In the genomic region with DNA sequence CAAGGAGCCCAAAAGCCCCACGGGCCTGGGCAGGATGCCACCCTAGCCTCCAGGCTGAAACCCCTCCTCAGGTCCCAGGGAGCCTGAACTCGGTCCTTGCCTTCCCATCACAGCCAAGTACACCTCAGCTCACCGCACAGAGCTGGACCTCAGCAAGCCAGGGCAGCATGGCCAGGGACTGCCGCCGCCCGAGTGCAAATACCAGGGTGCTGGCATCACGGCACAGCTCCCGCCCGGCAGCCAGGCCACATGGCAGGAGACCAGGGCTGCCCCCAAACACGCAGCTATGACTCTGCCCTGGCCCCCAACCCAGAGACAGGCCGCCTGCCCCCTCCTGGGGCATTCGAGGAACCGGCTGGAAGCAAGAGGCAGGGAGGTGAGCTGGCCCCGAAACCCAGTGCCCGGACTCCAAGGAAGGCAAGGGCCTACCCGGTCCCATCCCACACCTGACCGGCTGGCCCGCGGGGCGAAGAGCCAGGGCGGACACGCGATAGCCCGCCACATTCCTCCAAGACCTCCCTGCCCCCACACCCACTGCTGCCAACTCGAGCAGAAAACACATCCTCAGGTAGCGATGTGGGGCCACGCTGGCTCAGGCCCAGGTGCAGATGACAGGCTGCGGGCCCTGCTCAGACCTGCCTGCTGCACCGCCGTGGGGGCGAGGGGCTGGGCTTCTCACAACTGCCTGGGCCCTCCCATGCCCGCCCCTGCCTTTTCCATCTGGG, we compare ENCODE assay signal across 12 cellular contexts. TPM values are rescaled to one million over a fixed set of nuclear protein-coding genes. Genes with fewer than 3 reads are reported as not detected.
A peak's percentile ranks its signal among the peaks of the same experiment; 100 is the strongest.
DNase-seq lines count a peak whose midpoint lies in the region; ATAC-seq and TF ChIP-seq lines count a peak whose summit lies in the region.
"Had no signal": no experiment of that assay in that cellular context is flagged by ENCODE, and none has a peak within 500 bp of the region (broad histone marks: within the 10 kb centered on the region; RNA-seq: fewer than 3 reads in every experiment).

No MANE protein-coding gene starts in this region.

- peak overlapping the region in 5 of 11 experiments; percentile 31 to 82 (median 72); a peak in 11 of 22 replicates for H3K27ac ChIP-seq in BLaER1 treated with 17β-estradiol and CSF1 and Interleukin-3, amounts not matched to agents 10 nM and 100 nM

- H3K9ac ChIP-seq in BLaER1 treated with 17β-estradiol and CSF1 and Interleukin-3, amounts not matched to agents 10 nM and 100 nM: peak overlapping the region in 5 of 11 experiments; percentile 55 to 82 (median 78); a peak in 9 of 22 replicates

- no peak for DNase-seq in LNCaP clone FGC (ENCODE audit: low read depth)
- no peak for DNase-seq in activated T-helper 1 cell treated with anti-CD3 and anti-CD28 coated beads, Interleukin-12 subunit alpha, Interleukin-12 subunit beta, Interleukin-2, Interleukin-4 antibody, amounts not matched to agents 30 ng/mL and 10 ng/mL and 1 ng/mL, durations not matched to agents 14 hours and 24 hours and 36 hours (ENCODE audit: low spot score)
- peak; percentile 12 for DNase-seq in kidney tubule cell (ENCODE audit: low spot score)
- DNase-seq in erythroblast (lab: John Stamatoyannopoulos, UW): no peak
- DNase-seq: activated CD4-positive, alpha-beta T cell treated with anti-CD3 and anti-CD28 coated beads, Interleukin-2, amount 50 U/mL, for 4 hours; BE2C; islet precursor cell had no signal

- H3K4me1 Mint-ChIP-seq in activated T-helper 1 cell treated with anti-CD3 and anti-CD28 coated beads, Interleukin-12 subunit alpha, Interleukin-12 subunit beta, Interleukin-2, Interleukin-4 antibody, amounts not matched to agents 30 ng/mL and 10 ng/mL and 1 ng/mL, durations not matched to agents 14 hours and 24 hours and 36 hours (ENCODE audit: low read depth): peaks cover 6% of the 10 kb centered on the region

- no peaks in the 10 kb centered on the region for H3K36me3 Mint-ChIP-seq in activated T-helper 1 cell treated with anti-CD3 and anti-CD28 coated beads, Interleukin-12 subunit alpha, Interleukin-12 subunit beta, Interleukin-2, Interleukin-4 antibody, amounts not matched to agents 30 ng/mL and 10 ng/mL and 1 ng/mL, durations not matched to agents 14 hours and 24 hours and 36 hours (ENCODE audit: low read depth)

- TF ChIP-seq POLR2A in erythroblast (IDR thresholded peaks at IDR 0.05; ENCODE audit: low read length): no peak

- no peaks in the 10 kb centered on the region for H3K9me3 Mint-ChIP-seq in activated T-helper 1 cell treated with anti-CD3 and anti-CD28 coated beads, Interleukin-12 subunit alpha, Interleukin-12 subunit beta, Interleukin-2, Interleukin-4 antibody, amounts not matched to agents 30 ng/mL and 10 ng/mL and 1 ng/mL, durations not matched to agents 14 hours and 24 hours and 36 hours

- intact Hi-C loops in activated T-helper 1 cell treated with anti-CD3 and anti-CD28 coated beads, Interleukin-12 subunit alpha, Interleukin-12 subunit beta, Interleukin-2, Interleukin-4 antibody, amounts not matched to agents 30 ng/mL and 10 ng/mL and 1 ng/mL, durations not matched to agents 14 hours and 24 hours and 36 hours (cut with micrococcal nuclease): loop anchor here (5.0 kb wide), 1 partner anchor 74 kb away; no protein-coding TSS in a partner anchor

- H3K9me3 ChIP-seq in BLaER1 treated with 17β-estradiol and CSF1 and Interleukin-3, amounts not matched to agents 10 nM and 100 nM (replicated peaks in 1 of 11): no peaks in the 10 kb centered on the region
- H3K9me3 ChIP-seq: BE2C, upper lobe of left lung had no signal

- no peak for TF ChIP-seq CTCF in LNCaP clone FGC (IDR thresholded peaks at IDR 0.05; ENCODE audit: control insufficient read depth, extremely low read depth, insufficient read depth)

- no peak for ATAC-seq in HG02610 (IDR thresholded peaks at IDR 0.05; ENCODE audit: unreplicated experiment)
- no peak for ATAC-seq in HG02885 (IDR thresholded peaks at IDR 0.05; ENCODE audit: poor library complexity, unreplicated experiment)
- no peak for ATAC-seq in HG03469 (IDR thresholded peaks at IDR 0.05; ENCODE audit: unreplicated experiment)

- no peak overlapping the region for H3K27ac Mint-ChIP-seq in activated T-helper 1 cell treated with anti-CD3 and anti-CD28 coated beads, Interleukin-12 subunit alpha, Interleukin-12 subunit beta, Interleukin-2, Interleukin-4 antibody, amounts not matched to agents 30 ng/mL and 10 ng/mL and 1 ng/mL, durations not matched to agents 14 hours and 24 hours and 36 hours

- H3K27me3 Mint-ChIP-seq in activated T-helper 1 cell treated with anti-CD3 and anti-CD28 coated beads, Interleukin-12 subunit alpha, Interleukin-12 subunit beta, Interleukin-2, Interleukin-4 antibody, amounts not matched to agents 30 ng/mL and 10 ng/mL and 1 ng/mL, durations not matched to agents 14 hours and 24 hours and 36 hours (ENCODE audit: insufficient read depth): peaks cover 21% of the 10 kb centered on the region

- H3K4me3 ChIP-seq in BLaER1 treated with 17β-estradiol and CSF1 and Interleukin-3, amounts not matched to agents 10 nM and 100 nM: peak overlapping the region in 2 of 10 experiments; percentile 8 to 64; a peak in 4 of 20 replicates
- peak overlapping the region; percentile 62 for H3K4me3 ChIP-seq in LNCaP clone FGC (ENCODE audit: low read depth, low read length)
- H3K4me3 ChIP-seq: upper lobe of left lung had no signal

- peak overlapping the region; percentile 6 for H3K4me3 Mint-ChIP-seq in activated T-helper 1 cell treated with anti-CD3 and anti-CD28 coated beads, Interleukin-12 subunit alpha, Interleukin-12 subunit beta, Interleukin-2, Interleukin-4 antibody, amounts not matched to agents 30 ng/mL and 10 ng/mL and 1 ng/mL, durations not matched to agents 14 hours and 24 hours and 36 hours

- H3K4me1 ChIP-seq in BLaER1 treated with 17β-estradiol and CSF1 and Interleukin-3, amounts not matched to agents 10 nM and 100 nM: peaks cover 35 to 92% (median 91%) of the 10 kb centered on the region in 10 experiments
- H3K4me1 ChIP-seq: BE2C had no signal

- peak overlapping the region in 10 of 11 experiments; percentile 97 to 100 (median 100); a peak in 20 of 22 replicates for H3K4me2 ChIP-seq in BLaER1 treated with 17β-estradiol and CSF1 and Interleukin-3, amounts not matched to agents 10 nM and 100 nM

- H3K27me3 ChIP-seq in BLaER1 treated with 17β-estradiol and CSF1 and Interleukin-3, amounts not matched to agents 10 nM and 100 nM: peaks cover 0 to 29% (median 0%) of the 10 kb centered on the region in 11 experiments; a peak in 8 of 22 replicates

- peaks cover 42 to 92% (median 66%) of the 10 kb centered on the region in 11 experiments; a peak in 21 of 22 replicates for H4K20me1 ChIP-seq in BLaER1 treated with 17β-estradiol and CSF1 and Interleukin-3, amounts not matched to agents 10 nM and 100 nM

- no peaks in the 10 kb centered on the region for H3K36me3 ChIP-seq in BLaER1 treated with 17β-estradiol and CSF1 and Interleukin-3, amounts not matched to agents 10 nM and 100 nM
- H3K36me3 ChIP-seq: BE2C, upper lobe of left lung had no signal

RNA-seq across cellular contexts. Expression of a gene that starts 2.7 kb away (rescaled TPM):
- total RNA-seq in activated T-helper 1 cell treated with anti-CD3 and anti-CD28 coated beads, Interleukin-12 subunit alpha, Interleukin-12 subunit beta, Interleukin-2, Interleukin-4 antibody, amounts not matched to agents 30 ng/mL and 10 ng/mL and 1 ng/mL, durations not matched to agents 14 hours and 24 hours and 36 hours: 6.5 and 7.4 TPM in 2 replicates

RNA-seq across cellular contexts. Expression of a gene that starts 15.2 kb away (rescaled TPM):
- 8.5 and 10.9 TPM in 2 replicates for total RNA-seq in activated T-helper 1 cell treated with anti-CD3 and anti-CD28 coated beads, Interleukin-12 subunit alpha, Interleukin-12 subunit beta, Interleukin-2, Interleukin-4 antibody, amounts not matched to agents 30 ng/mL and 10 ng/mL and 1 ng/mL, durations not matched to agents 14 hours and 24 hours and 36 hours
